In genomic region chr17:75878174-75878998, GRCh38 we compare ENCODE assay signal across 8 cellular contexts. TPM values are rescaled to one million over a fixed set of nuclear protein-coding genes. Genes with fewer than 3 reads are reported as not detected.
DNase-seq lines count a peak whose midpoint lies in the region; ATAC-seq and TF ChIP-seq lines count a peak whose summit lies in the region.

TRIM47 (minus strand) TSS chr17:75878581; CDS start chr17:75878548, 33 bp downstream.

- no peaks in the 10 kb centered on the region for H3K27me3 Mint-ChIP-seq in activated CD4-positive, alpha-beta T cell treated with anti-CD3 and anti-CD28 coated beads, Interleukin-2, amount 10 ng/mL, durations not matched to agents 7 days and 5 days

- H3K36me3 ChIP-seq in right atrium auricular region, result peaks cover 20% of the 10 kb centered on the region

- ATAC-seq in GM21515 (IDR thresholded peaks at IDR 0.05; ENCODE audit: unreplicated experiment), result no peak

- H3K4me3 ChIP-seq in NB4 (ENCODE audit: low read depth, low read length) (no peak within 1 kb of the TSS), right atrium auricular region (peak within 1 kb of the TSS; percentile 59 to 63)

- CTCF ChIA-PET in activated CD4-positive, alpha-beta T cell treated with anti-CD3 and anti-CD28 coated beads, Interleukin-2, amount 10 ng/mL, durations not matched to agents 7 days and 5 days (lab: Charles Lee), result interaction anchor here (0.6 to 4.3 kb wide), 22 partner anchors 9 to 185 kb away, joined by 3 to 22 read pairs (median 5); partner anchors contain the start of genes GALK1, TRIM65, UNC13D and WBP2

- intact Hi-C loops in posterior cingulate gyrus (cut with DNase I), result no loop called here

- H3K27ac Mint-ChIP-seq in activated CD4-positive, alpha-beta T cell treated with anti-CD3 and anti-CD28 coated beads, Interleukin-2, amount 10 ng/mL, durations not matched to agents 7 days and 5 days, result peak within 1 kb of the TSS; percentile 99

- peaks cover 18% of the 10 kb centered on the region for H3K36me3 Mint-ChIP-seq in activated CD4-positive, alpha-beta T cell treated with anti-CD3 and anti-CD28 coated beads, Interleukin-2, amount 10 ng/mL, durations not matched to agents 7 days and 5 days (ENCODE audit: low read depth)

- peaks cover 51% of the 10 kb centered on the region for H3K4me1 Mint-ChIP-seq in activated CD4-positive, alpha-beta T cell treated with anti-CD3 and anti-CD28 coated beads, Interleukin-2, amount 10 ng/mL, durations not matched to agents 7 days and 5 days

- H3K4me3 Mint-ChIP-seq in activated CD4-positive, alpha-beta T cell treated with anti-CD3 and anti-CD28 coated beads, Interleukin-2, amount 10 ng/mL, durations not matched to agents 7 days and 5 days, result peak within 1 kb of the TSS; percentile 99

- no peaks in the 10 kb centered on the region for H3K9me3 ChIP-seq in right atrium auricular region

- H3K4me1 ChIP-seq in right atrium auricular region, result peaks cover 0 to 50% of the 10 kb centered on the region in 2 donors

- TF ChIP-seq POLR2A in NB4 (IDR thresholded peaks at IDR 0.05; ENCODE audit: extremely low read depth, insufficient read length), result no peak

- DNase-seq in activated CD4-positive, alpha-beta T cell treated with anti-CD3 and anti-CD28 coated beads, Interleukin-2, amount 10 ng/mL, durations not matched to agents 7 days and 5 days, result peak; percentile 39
- no peak for DNase-seq in activated CD4-positive, alpha-beta T cell treated with anti-CD3 and anti-CD28 coated beads for 1 hour
- DNase-seq in NB4 (ENCODE audit: low read depth), result peak; percentile 34
- peak in 37 of 56 donors; percentile 31 to 80 (median 53) for DNase-seq in amygdala (lab: John Stamatoyannopoulos, UW)
- DNase-seq in right atrium auricular region (ENCODE audit: low spot score), result peak; percentile 72
- peak in 6 of 10 donors; percentile 41 to 93 (median 81) for DNase-seq in posterior cingulate gyrus
- DNase-seq in NOMO-1 treated with DMSO at 0.1 percent for 48 hours (lab: John Stamatoyannopoulos, UW; ENCODE audit: unreplicated experiment), result no peak

- POLR2A ChIA-PET in activated CD4-positive, alpha-beta T cell treated with anti-CD3 and anti-CD28 coated beads, Interleukin-2, amount 10 ng/mL, durations not matched to agents 7 days and 5 days (lab: Charles Lee), result interaction anchor here (0.8 kb wide), 1 partner anchor 9 kb away, joined by 3 read pairs; no protein-coding TSS in a partner anchor

- TF ChIP-seq CTCF in NB4 (IDR thresholded peaks at IDR 0.05; ENCODE audit: low read depth, low read length) (no peak), right atrium auricular region (IDR thresholded peaks at IDR 0.05) (no peak)

- no peaks in the 10 kb centered on the region for H3K27me3 ChIP-seq in right atrium auricular region

- peak within 1 kb of the TSS; percentile 93 to 94 for H3K27ac ChIP-seq in right atrium auricular region

- no peaks in the 10 kb centered on the region for H3K9me3 Mint-ChIP-seq in activated CD4-positive, alpha-beta T cell treated with anti-CD3 and anti-CD28 coated beads, Interleukin-2, amount 10 ng/mL, durations not matched to agents 7 days and 5 days

RNA-seq across cellular contexts. Expression of gene TRIM47, which starts in this region (rescaled TPM):
- total RNA-seq in activated CD4-positive, alpha-beta T cell treated with anti-CD3 and anti-CD28 coated beads, Interleukin-2, amount 10 ng/mL, durations not matched to agents 7 days and 5 days, result 10 to 100 TPM; 33.9 to 43.4 TPM
- total RNA-seq in right atrium auricular region, result 10 to 100 TPM; 16.8 to 24.8 TPM

Comparison
In these comparisons a context has a peak if more than half of its experiments do, and no peak if none do; other contexts are left out.
1. DNase-seq: peak in activated CD4-positive, alpha-beta T cell treated with anti-CD3 and anti-CD28 coated beads, Interleukin-2, amount 10 ng/mL, durations not matched to agents 7 days and 5 days (single experiment), NB4 (single experiment), amygdala (37 of 56), right atrium auricular region (single experiment) and posterior cingulate gyrus (6 of 10); none in activated CD4-positive, alpha-beta T cell treated with anti-CD3 and anti-CD28 coated beads for 1 hour (single experiment) and NOMO-1 treated with DMSO at 0.1 percent for 48 hours (single experiment).